ENCODE assay signal across 26 cellular contexts in genomic region chr6:89618026-89618425, GRCh38.
"Had no signal": no experiment of that assay in that cellular context is flagged by ENCODE, and none has a peak within 500 bp of the region (broad histone marks: within the 10 kb centered on the region; RNA-seq: fewer than 3 reads in every experiment).

No MANE protein-coding gene starts in this region.

- H3K4me1 Mint-ChIP-seq: naive thymus-derived CD4-positive, alpha-beta T cell; natural killer cell; nephron; stimulated activated effector memory CD8-positive, alpha-beta T cell treated with anti-CD3 and anti-CD28 coated beads, Interleukin-12 subunit alpha, Interleukin-12 subunit beta, amount 100 ng/mL, for 72 hours had no signal

- ATAC-seq: naive thymus-derived CD4-positive, alpha-beta T cell; natural killer cell; pancreas; psoas muscle; right cardiac atrium; stimulated activated effector memory CD8-positive, alpha-beta T cell treated with anti-CD3 and anti-CD28 coated beads, Interleukin-12 subunit alpha, Interleukin-12 subunit beta, amount 100 ng/mL, for 72 hours; stimulated activated naive B cell treated with anti-CD40 and anti-IgM and Interleukin-4, amounts not matched to agents 10 μg/mL and 1 μg/mL and 100 μg/mL, for 72 hours; upper lobe of right lung had no signal

- H3K27me3 ChIP-seq: neural progenitor cell, pancreas, right lobe of liver, sigmoid colon, stomach, thyroid gland, tibial nerve, upper lobe of right lung, uterus had no signal

- H3K36me3 Mint-ChIP-seq: natural killer cell; stimulated activated effector memory CD8-positive, alpha-beta T cell treated with anti-CD3 and anti-CD28 coated beads, Interleukin-12 subunit alpha, Interleukin-12 subunit beta, amount 100 ng/mL, for 72 hours had no signal

- H3K27ac Mint-ChIP-seq: natural killer cell; nephron; neural progenitor cell; stimulated activated naive B cell treated with anti-CD40 and anti-IgM and Interleukin-4, amounts not matched to agents 10 μg/mL and 1 μg/mL and 100 μg/mL, for 72 hours; stimulated activated naive CD8-positive, alpha-beta T cell treated with anti-CD3 and anti-CD28 coated beads, Interleukin-15, Interleukin-2, amounts not matched to agents 100 ng/mL and 50 ng/mL, for 24 hours; type B pancreatic cell had no signal

- DNase-seq: naive thymus-derived CD4-positive, alpha-beta T cell; natural killer cell; occipital lobe; pancreas; psoas muscle; right cardiac atrium; right lobe of liver; sigmoid colon; small intestine; stimulated activated CD4-positive, alpha-beta T cell treated with anti-CD3 and anti-CD28 coated beads, Interleukin-15, amount 100 ng/mL, for 24 hours; stimulated activated CD4-positive, alpha-beta T cell treated with anti-CD3 and anti-CD28 coated beads, Interleukin-2, amount 100 ng/mL, for 24 hours; stimulated activated CD4-positive, alpha-beta T cell treated with anti-CD3 and anti-CD28 coated beads, Interleukin-2, amount 100 ng/mL, for 48 hours; stimulated activated CD4-positive, alpha-beta T cell treated with anti-CD3 and anti-CD28 coated beads, Interleukin-4, amount 100 ng/mL, for 24 hours; stimulated activated naive B cell treated with anti-CD40 and anti-IgM and Interleukin-4, amounts not matched to agents 10 μg/mL and 1 μg/mL and 100 μg/mL, for 72 hours; stimulated activated naive CD4-positive, alpha-beta T cell treated with Interleukin-2 at 50 U/mL for 16 hours; stomach; thyroid gland; upper lobe of right lung; uterus had no signal

- H3K36me3 ChIP-seq: neural progenitor cell, pancreas, right lobe of liver, thyroid gland, uterus had no signal

- H3K4me3 Mint-ChIP-seq: naive thymus-derived CD4-positive, alpha-beta T cell; natural killer cell; nephron; neural progenitor cell; stimulated activated effector memory CD8-positive, alpha-beta T cell treated with anti-CD3 and anti-CD28 coated beads, Interleukin-12 subunit alpha, Interleukin-12 subunit beta, amount 100 ng/mL, for 72 hours; stimulated activated naive B cell treated with anti-CD40 and anti-IgM and Interleukin-4, amounts not matched to agents 10 μg/mL and 1 μg/mL and 100 μg/mL, for 72 hours; stimulated activated naive CD8-positive, alpha-beta T cell treated with anti-CD3 and anti-CD28 coated beads, Interleukin-15, Interleukin-2, amounts not matched to agents 100 ng/mL and 50 ng/mL, for 24 hours; type B pancreatic cell had no signal

- H3K9me3 Mint-ChIP-seq: naive thymus-derived CD4-positive, alpha-beta T cell; natural killer cell; nephron; neural progenitor cell; stimulated activated effector memory CD8-positive, alpha-beta T cell treated with anti-CD3 and anti-CD28 coated beads, Interleukin-12 subunit alpha, Interleukin-12 subunit beta, amount 100 ng/mL, for 72 hours; stimulated activated naive B cell treated with anti-CD40 and anti-IgM and Interleukin-4, amounts not matched to agents 10 μg/mL and 1 μg/mL and 100 μg/mL, for 72 hours; stimulated activated naive CD8-positive, alpha-beta T cell treated with anti-CD3 and anti-CD28 coated beads, Interleukin-15, Interleukin-2, amounts not matched to agents 100 ng/mL and 50 ng/mL, for 24 hours; type B pancreatic cell had no signal

- H3K9me3 ChIP-seq: pancreas, psoas muscle, right lobe of liver, sigmoid colon, stomach, thoracic aorta, thyroid gland, tibial nerve, upper lobe of right lung, uterus had no signal

- H3K4me3 ChIP-seq: neural progenitor cell, pancreas, psoas muscle, right lobe of liver, sigmoid colon, stomach, thoracic aorta, thyroid gland, tibial nerve, upper lobe of right lung, uterus had no signal

- H3K27ac ChIP-seq: neural progenitor cell, pancreas, psoas muscle, right lobe of liver, sigmoid colon, stomach, thoracic aorta, thyroid gland, tibial nerve, upper lobe of right lung, uterus had no signal

- H3K27me3 Mint-ChIP-seq: naive thymus-derived CD4-positive, alpha-beta T cell; stimulated activated naive B cell treated with anti-CD40 and anti-IgM and Interleukin-4, amounts not matched to agents 10 μg/mL and 1 μg/mL and 100 μg/mL, for 72 hours; stimulated activated naive CD8-positive, alpha-beta T cell treated with anti-CD3 and anti-CD28 coated beads, Interleukin-15, Interleukin-2, amounts not matched to agents 100 ng/mL and 50 ng/mL, for 24 hours; type B pancreatic cell had no signal

- H3K4me1 ChIP-seq: pancreas, psoas muscle, right lobe of liver, sigmoid colon, stomach, thyroid gland, tibial nerve, upper lobe of right lung, uterus had no signal
